ENCODE assay signal across 12 cellular contexts in the genomic region with DNA sequence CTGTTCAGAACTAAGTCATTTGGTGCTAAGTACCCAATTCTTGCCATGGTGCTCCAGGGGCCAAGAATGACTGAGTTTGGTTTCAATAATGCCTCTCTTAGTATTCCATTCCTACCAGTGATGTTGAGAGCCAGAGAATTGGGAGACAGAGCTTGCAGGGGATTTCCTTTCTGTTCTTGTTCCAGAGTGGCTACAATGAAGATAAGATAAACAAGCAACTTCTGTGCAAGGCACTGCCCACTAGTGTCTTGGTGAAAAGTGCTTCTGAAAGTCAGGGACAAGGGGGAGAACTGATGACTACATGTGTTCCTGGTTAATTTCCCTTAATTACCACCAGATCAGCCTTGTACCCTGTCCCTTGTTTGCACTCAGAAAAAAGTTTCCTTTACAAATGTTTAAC.
DNase-seq lines count a peak whose midpoint lies in the region; ATAC-seq, FAIRE-seq and TF ChIP-seq lines count a peak whose summit lies in the region.
"Had no signal": no experiment of that assay in that cellular context is flagged by ENCODE, and none has a peak within 500 bp of the region (broad histone marks: within the 10 kb centered on the region; RNA-seq: fewer than 3 reads in every experiment).

No MANE protein-coding gene starts in this region.

- no peak for FAIRE-seq in H54 (lab: Jason Lieb, UNC)

- H3K4me1 ChIP-seq in liver (ENCODE audit: control insufficient read depth in 4 of 4, insufficient read depth in 4 of 4, low read length in 3 of 4) = peaks cover 4 to 14% (median 4%) of the 10 kb centered on the region in 4 donors

- no peaks in the 10 kb centered on the region for H3K9me3 ChIP-seq in liver (ENCODE audit: control insufficient read depth in 4 of 4, low read length in 3 of 4)
- H3K9me3 ChIP-seq: SJCRH30 had no signal

- peak; percentile 44 for TF ChIP-seq CTCF in 22Rv1 (IDR thresholded peaks at IDR 0.05)
- no peak for TF ChIP-seq CTCF in VCaP (conservative IDR thresholded peaks at IDR 0.05)
- no peak for TF ChIP-seq CTCF in liver (IDR thresholded peaks at IDR 0.05; ENCODE audit: low read depth, low read length, missing input control)
- no peak for TF ChIP-seq CTCF in omental fat pad (IDR thresholded peaks at IDR 0.05)

- TF ChIP-seq RAD21 in liver (IDR thresholded peaks at IDR 0.05) = peak; percentile 29

- H3K27me3 ChIP-seq in liver (ENCODE audit: control insufficient read depth in 4 of 4, insufficient read depth in 4 of 4, low read length in 3 of 4) = no peaks in the 10 kb centered on the region
- H3K27me3 ChIP-seq in H7 (ENCODE audit: control insufficient read depth, insufficient read depth, low read length) = no peaks in the 10 kb centered on the region
- H3K27me3 ChIP-seq: SJCRH30 had no signal

- DNase-seq in EH (ENCODE audit: low read depth) (peak; percentile 30), H7 (no peak), omental fat pad (ENCODE audit: low spot score) (no peak), H54 (ENCODE audit: insufficient read length, low spot score) (no peak)
- DNase-seq: activated CD4-positive, alpha-beta memory T cell treated with anti-CD3 and anti-CD28 coated beads, Interleukin-2, amount 10 ng/mL, durations not matched to agents 7 days and 5 days; aorta; SJCRH30; stimulated activated CD4-positive, alpha-beta T cell treated with anti-CD3 and anti-CD28 coated beads, Interleukin-12 subunit alpha, Interleukin-12 subunit beta, amount 100 ng/mL, for 4 hours had no signal

- H3K36me3 ChIP-seq in liver (ENCODE audit: control insufficient read depth in 4 of 4, insufficient read depth in 3 of 4, low read depth in 1 of 4, low read length in 3 of 4) (no peaks in the 10 kb centered on the region), H7 (replicated peaks; ENCODE audit: control insufficient read depth, insufficient read depth, low read length) (no peaks in the 10 kb centered on the region)
- H3K36me3 ChIP-seq: SJCRH30 had no signal

- H3K4me3 ChIP-seq in liver (ENCODE audit: low read depth in 1 of 3, low read length in 3 of 3) (peak overlapping the region in 2 of 3 donors; percentile 19 to 41), H7 (ENCODE audit: insufficient read depth, low read depth, low read length) (no peak overlapping the region)
- H3K4me3 ChIP-seq: SJCRH30 had no signal

- H3K9ac ChIP-seq in liver (ENCODE audit: low read depth in 1 of 2, low read length in 2 of 2) = peak overlapping the region in 1 of 2 donors; percentile 80

- H3K27ac ChIP-seq in 22Rv1 (peak overlapping the region; percentile 86), VCaP (peak overlapping the region; percentile 65), liver (ENCODE audit: low read depth in 1 of 2, low read length in 2 of 2) (peak overlapping the region; percentile 86 to 94)
- H3K27ac ChIP-seq: SJCRH30 had no signal

- TF ChIP-seq POLR2A in H54 (IDR thresholded peaks at IDR 0.05; ENCODE audit: low read depth, low read length) = no peak

- ATAC-seq in GM19035 (IDR thresholded peaks at IDR 0.05; ENCODE audit: unreplicated experiment) (no peak), omental fat pad (ENCODE audit: low FRiP score) (no peak)

TF ChIP-seq in liver, 16 proteins besides CTCF, POLR2A, EP300 and RAD21:
- TF ChIP-seq, protein P1, sequence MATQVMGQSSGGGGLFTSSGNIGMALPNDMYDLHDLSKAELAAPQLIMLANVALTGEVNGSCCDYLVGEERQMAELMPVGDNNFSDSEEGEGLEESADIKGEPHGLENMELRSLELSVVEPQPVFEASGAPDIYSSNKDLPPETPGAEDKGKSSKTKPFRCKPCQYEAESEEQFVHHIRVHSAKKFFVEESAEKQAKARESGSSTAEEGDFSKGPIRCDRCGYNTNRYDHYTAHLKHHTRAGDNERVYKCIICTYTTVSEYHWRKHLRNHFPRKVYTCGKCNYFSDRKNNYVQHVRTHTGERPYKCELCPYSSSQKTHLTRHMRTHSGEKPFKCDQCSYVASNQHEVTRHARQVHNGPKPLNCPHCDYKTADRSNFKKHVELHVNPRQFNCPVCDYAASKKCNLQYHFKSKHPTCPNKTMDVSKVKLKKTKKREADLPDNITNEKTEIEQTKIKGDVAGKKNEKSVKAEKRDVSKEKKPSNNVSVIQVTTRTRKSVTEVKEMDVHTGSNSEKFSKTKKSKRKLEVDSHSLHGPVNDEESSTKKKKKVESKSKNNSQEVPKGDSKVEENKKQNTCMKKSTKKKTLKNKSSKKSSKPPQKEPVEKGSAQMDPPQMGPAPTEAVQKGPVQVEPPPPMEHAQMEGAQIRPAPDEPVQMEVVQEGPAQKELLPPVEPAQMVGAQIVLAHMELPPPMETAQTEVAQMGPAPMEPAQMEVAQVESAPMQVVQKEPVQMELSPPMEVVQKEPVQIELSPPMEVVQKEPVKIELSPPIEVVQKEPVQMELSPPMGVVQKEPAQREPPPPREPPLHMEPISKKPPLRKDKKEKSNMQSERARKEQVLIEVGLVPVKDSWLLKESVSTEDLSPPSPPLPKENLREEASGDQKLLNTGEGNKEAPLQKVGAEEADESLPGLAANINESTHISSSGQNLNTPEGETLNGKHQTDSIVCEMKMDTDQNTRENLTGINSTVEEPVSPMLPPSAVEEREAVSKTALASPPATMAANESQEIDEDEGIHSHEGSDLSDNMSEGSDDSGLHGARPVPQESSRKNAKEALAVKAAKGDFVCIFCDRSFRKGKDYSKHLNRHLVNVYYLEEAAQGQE (IDR thresholded peaks at IDR 0.05) = no peak
- TF ChIP-seq GABPA (IDR thresholded peaks at IDR 0.05 in 1 of 2, conservative IDR thresholded peaks at IDR 0.05 in 1 of 2) = no peak
- peak; percentile 31 for TF ChIP-seq TAF1 (conservative IDR thresholded peaks at IDR 0.05)
TF ChIP-seq in liver: peak in this region for 1.
